Comparison of ENCODE assay signal across 2 cellular contexts in the genomic region with DNA sequence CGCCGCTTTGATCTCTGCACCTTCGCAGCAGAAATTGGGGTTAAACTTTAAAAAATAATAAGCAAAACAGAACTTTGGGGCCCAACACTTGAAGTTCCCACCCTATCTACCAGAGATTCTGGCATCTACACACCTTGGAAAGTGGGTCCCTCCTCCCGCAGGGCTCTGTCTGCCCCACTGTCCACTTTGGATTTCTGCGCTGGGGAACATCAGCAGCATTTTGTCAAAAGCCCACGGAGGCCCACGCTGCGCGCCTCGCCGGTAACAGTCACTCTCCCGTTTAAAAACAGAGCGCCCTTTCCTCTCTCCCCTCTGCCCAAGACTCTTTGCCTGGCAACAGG.
TF ChIP-seq lines count a peak whose summit lies in the region.

No MANE protein-coding gene starts in this region.

TF ChIP-seq in SK-N-SH, 30 proteins besides CTCF, POLR2A, EP300 and RAD21 (continued from another document):
- TF ChIP-seq, protein P1, sequence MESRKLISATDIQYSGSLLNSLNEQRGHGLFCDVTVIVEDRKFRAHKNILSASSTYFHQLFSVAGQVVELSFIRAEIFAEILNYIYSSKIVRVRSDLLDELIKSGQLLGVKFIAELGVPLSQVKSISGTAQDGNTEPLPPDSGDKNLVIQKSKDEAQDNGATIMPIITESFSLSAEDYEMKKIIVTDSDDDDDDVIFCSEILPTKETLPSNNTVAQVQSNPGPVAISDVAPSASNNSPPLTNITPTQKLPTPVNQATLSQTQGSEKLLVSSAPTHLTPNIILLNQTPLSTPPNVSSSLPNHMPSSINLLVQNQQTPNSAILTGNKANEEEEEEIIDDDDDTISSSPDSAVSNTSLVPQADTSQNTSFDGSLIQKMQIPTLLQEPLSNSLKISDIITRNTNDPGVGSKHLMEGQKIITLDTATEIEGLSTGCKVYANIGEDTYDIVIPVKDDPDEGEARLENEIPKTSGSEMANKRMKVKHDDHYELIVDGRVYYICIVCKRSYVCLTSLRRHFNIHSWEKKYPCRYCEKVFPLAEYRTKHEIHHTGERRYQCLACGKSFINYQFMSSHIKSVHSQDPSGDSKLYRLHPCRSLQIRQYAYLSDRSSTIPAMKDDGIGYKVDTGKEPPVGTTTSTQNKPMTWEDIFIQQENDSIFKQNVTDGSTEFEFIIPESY (IDR thresholded peaks at IDR 0.05; ENCODE audit: borderline replicate concordance, low read depth), result no peak
- TF ChIP-seq, protein P2, sequence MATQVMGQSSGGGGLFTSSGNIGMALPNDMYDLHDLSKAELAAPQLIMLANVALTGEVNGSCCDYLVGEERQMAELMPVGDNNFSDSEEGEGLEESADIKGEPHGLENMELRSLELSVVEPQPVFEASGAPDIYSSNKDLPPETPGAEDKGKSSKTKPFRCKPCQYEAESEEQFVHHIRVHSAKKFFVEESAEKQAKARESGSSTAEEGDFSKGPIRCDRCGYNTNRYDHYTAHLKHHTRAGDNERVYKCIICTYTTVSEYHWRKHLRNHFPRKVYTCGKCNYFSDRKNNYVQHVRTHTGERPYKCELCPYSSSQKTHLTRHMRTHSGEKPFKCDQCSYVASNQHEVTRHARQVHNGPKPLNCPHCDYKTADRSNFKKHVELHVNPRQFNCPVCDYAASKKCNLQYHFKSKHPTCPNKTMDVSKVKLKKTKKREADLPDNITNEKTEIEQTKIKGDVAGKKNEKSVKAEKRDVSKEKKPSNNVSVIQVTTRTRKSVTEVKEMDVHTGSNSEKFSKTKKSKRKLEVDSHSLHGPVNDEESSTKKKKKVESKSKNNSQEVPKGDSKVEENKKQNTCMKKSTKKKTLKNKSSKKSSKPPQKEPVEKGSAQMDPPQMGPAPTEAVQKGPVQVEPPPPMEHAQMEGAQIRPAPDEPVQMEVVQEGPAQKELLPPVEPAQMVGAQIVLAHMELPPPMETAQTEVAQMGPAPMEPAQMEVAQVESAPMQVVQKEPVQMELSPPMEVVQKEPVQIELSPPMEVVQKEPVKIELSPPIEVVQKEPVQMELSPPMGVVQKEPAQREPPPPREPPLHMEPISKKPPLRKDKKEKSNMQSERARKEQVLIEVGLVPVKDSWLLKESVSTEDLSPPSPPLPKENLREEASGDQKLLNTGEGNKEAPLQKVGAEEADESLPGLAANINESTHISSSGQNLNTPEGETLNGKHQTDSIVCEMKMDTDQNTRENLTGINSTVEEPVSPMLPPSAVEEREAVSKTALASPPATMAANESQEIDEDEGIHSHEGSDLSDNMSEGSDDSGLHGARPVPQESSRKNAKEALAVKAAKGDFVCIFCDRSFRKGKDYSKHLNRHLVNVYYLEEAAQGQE (IDR thresholded peaks at IDR 0.05; ENCODE audit: low read depth, low read length), result no peak
- TF ChIP-seq USF1 (IDR thresholded peaks at IDR 0.05; ENCODE audit: borderline replicate concordance, low read depth) (no peak), MEF2A (IDR thresholded peaks at IDR 0.05; ENCODE audit: borderline replicate concordance, low read depth) (no peak), JUND (IDR thresholded peaks at IDR 0.05) (no peak), YY1 (IDR thresholded peaks at IDR 0.05; ENCODE audit: low read depth) (no peak), NRF1 (IDR thresholded peaks at IDR 0.05; ENCODE audit: low read depth, low read length) (no peak), IRF3 (IDR thresholded peaks at IDR 0.05; ENCODE audit: low read depth, low read length) (no peak), PBX3 (IDR thresholded peaks at IDR 0.05) (no peak), RCOR1 (IDR thresholded peaks at IDR 0.05; ENCODE audit: low read length) (no peak), GATA2 (CRISPR knock-in tag; IDR thresholded peaks at IDR 0.05) (no peak), MAX (IDR thresholded peaks at IDR 0.05; ENCODE audit: low read depth) (no peak), GABPA (IDR thresholded peaks at IDR 0.05; ENCODE audit: low read depth) (no peak), EZH2phosphoT487 (IDR thresholded peaks at IDR 0.05; ENCODE audit: borderline replicate concordance, low read depth) (no peak)
TF ChIP-seq in SK-N-SH: peak in this region for 0.

TF ChIP-seq in SK-N-SH treated with all-trans-retinoic acid at 6 μM for 48 hours, 23 proteins besides CTCF, POLR2A, EP300 and RAD21 (continued from another document):
- TF ChIP-seq ZNF8 (CRISPR knock-in tag; IDR thresholded peaks at IDR 0.05), result no peak
- TF ChIP-seq CSRNP3 (CRISPR knock-in tag; IDR thresholded peaks at IDR 0.05), result no peak
- TF ChIP-seq RARB (CRISPR knock-in tag; IDR thresholded peaks at IDR 0.05), result no peak
- no peak for TF ChIP-seq PPARA (CRISPR knock-in tag; IDR thresholded peaks at IDR 0.05; ENCODE audit: borderline replicate concordance)
- no peak for TF ChIP-seq BACH2 (CRISPR knock-in tag; IDR thresholded peaks at IDR 0.05; ENCODE audit: borderline replicate concordance)
- TF ChIP-seq, protein P3, sequence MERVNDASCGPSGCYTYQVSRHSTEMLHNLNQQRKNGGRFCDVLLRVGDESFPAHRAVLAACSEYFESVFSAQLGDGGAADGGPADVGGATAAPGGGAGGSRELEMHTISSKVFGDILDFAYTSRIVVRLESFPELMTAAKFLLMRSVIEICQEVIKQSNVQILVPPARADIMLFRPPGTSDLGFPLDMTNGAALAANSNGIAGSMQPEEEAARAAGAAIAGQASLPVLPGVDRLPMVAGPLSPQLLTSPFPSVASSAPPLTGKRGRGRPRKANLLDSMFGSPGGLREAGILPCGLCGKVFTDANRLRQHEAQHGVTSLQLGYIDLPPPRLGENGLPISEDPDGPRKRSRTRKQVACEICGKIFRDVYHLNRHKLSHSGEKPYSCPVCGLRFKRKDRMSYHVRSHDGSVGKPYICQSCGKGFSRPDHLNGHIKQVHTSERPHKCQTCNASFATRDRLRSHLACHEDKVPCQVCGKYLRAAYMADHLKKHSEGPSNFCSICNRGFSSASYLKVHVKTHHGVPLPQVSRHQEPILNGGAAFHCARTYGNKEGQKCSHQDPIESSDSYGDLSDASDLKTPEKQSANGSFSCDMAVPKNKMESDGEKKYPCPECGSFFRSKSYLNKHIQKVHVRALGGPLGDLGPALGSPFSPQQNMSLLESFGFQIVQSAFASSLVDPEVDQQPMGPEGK (CRISPR knock-in tag; IDR thresholded peaks at IDR 0.05; ENCODE audit: borderline replicate concordance), result no peak
- no peak for TF ChIP-seq ESRRG (CRISPR knock-in tag; IDR thresholded peaks at IDR 0.05)
- TF ChIP-seq SNAI2 (CRISPR knock-in tag; IDR thresholded peaks at IDR 0.05), result no peak
- no peak for TF ChIP-seq ISL1 (CRISPR knock-in tag; IDR thresholded peaks at IDR 0.05)
- TF ChIP-seq OSR1 (CRISPR knock-in tag; IDR thresholded peaks at IDR 0.05), result no peak
- no peak for TF ChIP-seq TCF4 (CRISPR knock-in tag; IDR thresholded peaks at IDR 0.05; ENCODE audit: borderline replicate concordance)
- TF ChIP-seq, protein P4, sequence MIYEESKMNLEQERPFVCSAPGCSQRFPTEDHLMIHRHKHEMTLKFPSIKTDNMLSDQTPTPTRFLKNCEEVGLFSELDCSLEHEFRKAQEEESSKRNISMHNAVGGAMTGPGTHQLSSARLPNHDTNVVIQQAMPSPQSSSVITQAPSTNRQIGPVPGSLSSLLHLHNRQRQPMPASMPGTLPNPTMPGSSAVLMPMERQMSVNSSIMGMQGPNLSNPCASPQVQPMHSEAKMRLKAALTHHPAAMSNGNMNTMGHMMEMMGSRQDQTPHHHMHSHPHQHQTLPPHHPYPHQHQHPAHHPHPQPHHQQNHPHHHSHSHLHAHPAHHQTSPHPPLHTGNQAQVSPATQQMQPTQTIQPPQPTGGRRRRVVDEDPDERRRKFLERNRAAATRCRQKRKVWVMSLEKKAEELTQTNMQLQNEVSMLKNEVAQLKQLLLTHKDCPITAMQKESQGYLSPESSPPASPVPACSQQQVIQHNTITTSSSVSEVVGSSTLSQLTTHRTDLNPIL (CRISPR knock-in tag; IDR thresholded peaks at IDR 0.05; ENCODE audit: low read depth), result no peak
